Comparison of ENCODE assay signal across 11 cellular contexts in the genomic region with DNA sequence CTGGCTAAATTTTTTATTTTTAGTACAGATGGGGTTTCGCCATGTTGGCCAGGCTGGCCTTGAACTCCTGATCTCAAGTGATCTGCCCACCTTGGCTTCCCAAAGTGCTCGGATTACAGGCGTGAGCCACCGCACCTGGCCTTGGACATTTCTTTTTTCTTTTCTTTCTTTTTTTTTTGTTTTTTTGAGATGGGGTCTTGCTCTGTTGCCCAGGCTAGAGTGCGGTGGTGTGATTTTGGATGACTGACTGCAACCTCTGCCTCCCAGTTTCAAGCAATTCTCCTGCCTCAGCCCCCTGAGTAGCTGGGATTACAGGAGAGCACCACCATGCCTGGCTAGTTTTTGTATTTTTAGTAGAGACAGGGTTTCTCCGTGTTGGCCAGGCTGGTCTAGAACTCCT. TPM values are rescaled to one million over a fixed set of nuclear protein-coding genes. Genes with fewer than 3 reads are reported as not detected.
"Had no signal": no experiment of that assay in that cellular context is flagged by ENCODE, and none has a peak within 500 bp of the region (broad histone marks: within the 10 kb centered on the region; RNA-seq: fewer than 3 reads in every experiment).

No MANE protein-coding gene starts in this region.

RNA-seq across cellular contexts. Expression of gene DLX2, which starts 11.5 kb away (rescaled TPM):
- total RNA-seq: stomach, subcutaneous adipose tissue, tibial nerve, upper lobe of left lung, upper lobe of right lung, ureter, urinary bladder, uterus, vagina had no signal

RNA-seq across cellular contexts. Expression of gene DLX1, which starts 28.9 kb away (rescaled TPM):
- total RNA-seq: subcutaneous adipose tissue, testis, transverse colon, upper lobe of left lung, upper lobe of right lung, ureter, vagina had no signal
